In the genomic region with DNA sequence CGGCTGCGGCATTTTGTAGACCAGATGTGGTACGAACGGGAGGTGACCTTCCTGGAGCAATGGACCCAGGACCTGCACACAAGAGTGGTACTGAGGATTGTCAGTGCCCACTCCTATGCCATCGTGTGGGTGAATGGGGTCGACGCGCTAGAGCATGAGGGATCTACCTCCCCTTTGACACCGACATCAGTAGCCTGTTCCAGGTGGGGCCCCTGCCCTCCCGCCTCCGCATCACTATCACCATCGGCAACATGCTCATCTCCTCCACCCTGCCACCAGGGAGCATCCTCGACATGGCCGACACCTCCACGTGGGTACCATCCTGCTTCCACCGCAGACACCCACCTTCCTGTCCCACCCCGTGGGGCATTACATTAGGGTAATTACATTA, we compare ENCODE assay signal across 8 cellular contexts. TPM values are rescaled to one million over a fixed set of nuclear protein-coding genes. Genes with fewer than 3 reads are reported as not detected.
DNase-seq lines count a peak whose midpoint lies in the region; TF ChIP-seq lines count a peak whose summit lies in the region.

No MANE protein-coding gene starts in this region.

- H3K9me3 ChIP-seq in ectodermal cell (ENCODE audit: control insufficient read depth, low read length) (no peaks in the 10 kb centered on the region), neutrophil (no peaks in the 10 kb centered on the region)

- WGBS in ectodermal cell, 2 experiments, result 78 to 84% methylated on average over 15 to 16 of the region's 17 CpGs

- H3K4me1 ChIP-seq in ectodermal cell (ENCODE audit: control insufficient read depth, insufficient read depth, low read length), result no peaks in the 10 kb centered on the region
- peaks cover 11 to 12% of the 10 kb centered on the region in 2 experiments for H3K4me1 ChIP-seq in neutrophil (ENCODE audit: control insufficient read depth in 1 of 2, insufficient read depth in 1 of 2, low read depth in 1 of 2, low read length in 1 of 2)

- H3K27ac ChIP-seq in ectodermal cell (ENCODE audit: insufficient read depth, low read depth, low read length, poor library complexity, severe bottlenecking) (no peak overlapping the region), neutrophil (no peak overlapping the region)

- H3K36me3 ChIP-seq in ectodermal cell (ENCODE audit: control insufficient read depth, insufficient read depth, low read length), result no peaks in the 10 kb centered on the region
- peaks cover 6% of the 10 kb centered on the region for H3K36me3 ChIP-seq in neutrophil

- H3K27me3 ChIP-seq in ectodermal cell (ENCODE audit: control insufficient read depth, insufficient read depth, low read length, poor library complexity, severe bottlenecking) (peaks cover 9% of the 10 kb centered on the region), neutrophil (peaks cover 27% of the 10 kb centered on the region)

- H3K4me3 ChIP-seq in ectodermal cell (ENCODE audit: insufficient read depth, low read depth, low read length) (peak overlapping the region; percentile 38), neutrophil (ENCODE audit: low read depth in 1 of 2, low read length in 1 of 2) (peak overlapping the region; percentile 24 to 41)

- TF ChIP-seq CTCF in neutrophil (IDR thresholded peaks at IDR 0.05), result no peak

- DNase-seq in stimulated activated CD4-positive, alpha-beta T cell treated with anti-CD3 and anti-CD28 coated beads, Interleukin-12 subunit alpha, Interleukin-12 subunit beta, amount 100 ng/mL, for 24 hours (ENCODE audit: low read depth in 2 of 2), result peak; percentile 10 to 15
- DNase-seq in stimulated activated CD4-positive, alpha-beta T cell treated with anti-CD3 and anti-CD28 coated beads, Interleukin-2, amount 100 ng/mL, for 48 hours, result no peak
- DNase-seq in SK-N-DZ (ENCODE audit: low spot score), result peak; percentile 37
- no peak for DNase-seq in GDM1 (lab: John Stamatoyannopoulos, UW)
- DNase-seq in KG1 (lab: John Stamatoyannopoulos, UW), result no peak
- DNase-seq in kidney tubule cell (ENCODE audit: low spot score), result no peak

RNA-seq across cellular contexts. Expression of gene SMARCA5, which starts 46.2 kb away (rescaled TPM):
- 50.3 and 70.0 TPM in 2 replicates for polyA plus RNA-seq in SK-N-DZ (2014; cell fraction: cytosol; rRNA removed)
- 33.4 and 42.6 TPM in 2 replicates for polyA plus RNA-seq in SK-N-DZ (2014; cell fraction: nucleus; rRNA removed)
- 126 TPM for polyA plus RNA-seq in ectodermal cell (2013, experiment 1 of 4)
- 137 TPM for polyA plus RNA-seq in ectodermal cell (2013, experiment 2 of 4)
- polyA plus RNA-seq in ectodermal cell (2013, experiment 3 of 4), result 104 TPM
- polyA plus RNA-seq in ectodermal cell (2013, experiment 4 of 4), result 111 TPM

Comparison
In these comparisons a context has a peak if more than half of its experiments do, and no peak if none do; other contexts are left out.
1. DNase-seq: peak in stimulated activated CD4-positive, alpha-beta T cell treated with anti-CD3 and anti-CD28 coated beads, Interleukin-12 subunit alpha, Interleukin-12 subunit beta, amount 100 ng/mL, for 24 hours (2 of 2) and SK-N-DZ (single experiment); none in stimulated activated CD4-positive, alpha-beta T cell treated with anti-CD3 and anti-CD28 coated beads, Interleukin-2, amount 100 ng/mL, for 48 hours (0 of 2), GDM1 (single experiment), KG1 (single experiment) and kidney tubule cell (single experiment).